Comparison of ENCODE assay signal across 8 cellular contexts in the genomic region with DNA sequence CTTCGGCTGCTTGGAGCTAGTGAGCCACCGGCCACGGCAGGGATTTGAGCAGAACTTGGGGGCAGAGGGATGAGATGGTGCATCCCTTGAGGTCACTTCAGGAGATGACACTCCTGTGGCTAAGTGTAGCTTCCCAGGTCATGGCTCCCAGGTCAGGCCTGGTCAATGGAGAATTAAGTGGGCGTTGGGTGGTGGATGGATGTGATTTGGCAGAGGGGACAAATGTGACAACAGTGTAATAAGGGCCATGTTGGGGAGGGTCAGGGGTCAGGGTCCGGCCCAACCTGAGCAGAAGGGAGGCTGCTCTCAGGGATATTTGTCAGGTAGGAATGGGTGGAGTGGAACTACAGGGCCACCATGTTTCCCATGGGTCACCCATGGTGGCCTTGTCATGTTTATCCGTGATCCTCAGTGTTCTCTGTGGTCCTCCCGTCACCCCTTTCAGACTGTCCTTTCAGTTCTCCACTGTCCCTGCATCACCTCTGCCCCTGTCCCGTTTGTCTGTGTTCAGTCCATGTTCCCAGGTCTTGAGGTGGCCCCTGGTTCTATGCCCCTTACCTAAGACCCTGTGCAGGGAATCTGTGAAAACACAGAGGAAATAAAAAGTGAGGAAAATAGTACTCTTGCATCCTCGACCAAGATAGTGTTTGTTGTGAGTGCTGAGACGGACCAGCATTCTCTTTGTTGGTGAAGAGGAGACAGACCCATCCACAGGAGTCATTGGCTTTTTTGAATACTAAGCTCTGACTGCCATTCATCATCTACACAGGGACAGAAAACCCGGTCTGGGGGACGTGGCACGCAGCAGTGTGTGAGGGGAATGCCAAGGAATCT.
DNase-seq lines count a peak whose midpoint lies in the region; TF ChIP-seq lines count a peak whose summit lies in the region.

No MANE protein-coding gene starts in this region.

- H3K79me2 ChIP-seq in SU-DHL-6 (ENCODE audit: insufficient read depth, low read length) = peaks cover 24% of the 10 kb centered on the region

- DNase-seq in GM12864 (ENCODE audit: low read depth) = no peak
- DNase-seq in fibroblast of mammary gland (ENCODE audit: low read depth) = no peak
- DNase-seq in superior temporal gyrus (ENCODE audit: extremely low spot score) = no peak
- no peak for DNase-seq in COLO668 (lab: John Stamatoyannopoulos, UW; ENCODE audit: unreplicated experiment)
- no peak for DNase-seq in effector CD8-positive, alpha-beta T cell (lab: John Stamatoyannopoulos, UW)
- no peak for DNase-seq in SHP77 treated with DMSO at 0.1 percent for 48 hours (lab: John Stamatoyannopoulos, UW)

- TF ChIP-seq CTCF in GM12864 (IDR thresholded peaks at IDR 0.05; ENCODE audit: low read depth, low read length, missing control alignments) (no peak), SU-DHL-6 (IDR thresholded peaks at IDR 0.05; ENCODE audit: insufficient read depth, low read length, poor library complexity, severe bottlenecking) (no peak), fibroblast of mammary gland (conservative IDR thresholded peaks at IDR 0.05; ENCODE audit: control insufficient read depth, insufficient read depth, low read depth, low read length) (no peak)

- no peaks in the 10 kb centered on the region for H3K9me3 ChIP-seq in SU-DHL-6 (ENCODE audit: insufficient read depth, low read length)

- no peaks in the 10 kb centered on the region for H3K27me3 ChIP-seq in SU-DHL-6 (ENCODE audit: low read length)
- peaks cover 20% of the 10 kb centered on the region for H3K27me3 ChIP-seq in rectal smooth muscle tissue (ENCODE audit: control insufficient read depth, insufficient read depth, low read length)

- no peaks in the 10 kb centered on the region for H4K20me1 ChIP-seq in SU-DHL-6 (ENCODE audit: low read depth, low read length)

- H3K27ac ChIP-seq in SU-DHL-6 (ENCODE audit: low read depth, low read length) = 0 out of 2 replicates have a peak overlapping the region, but pooled peaks have one; percentile 9
- H3K27ac ChIP-seq in rectal smooth muscle tissue (ENCODE audit: low read depth, low read length) = no peak overlapping the region

- H3K9me2 ChIP-seq in SU-DHL-6 (replicated peaks; ENCODE audit: insufficient read depth, low read length) = no peaks in the 10 kb centered on the region

- H3K9ac ChIP-seq in SU-DHL-6 (ENCODE audit: low read length) (peak overlapping the region; percentile 97), rectal smooth muscle tissue (ENCODE audit: low read length) (peak overlapping the region; percentile 96)

- no peaks in the 10 kb centered on the region for H3F3A ChIP-seq in SU-DHL-6 (ENCODE audit: insufficient read depth)

- H3K36me3 ChIP-seq in SU-DHL-6 (ENCODE audit: low read length) = no peaks in the 10 kb centered on the region
- H3K36me3 ChIP-seq in rectal smooth muscle tissue (ENCODE audit: control insufficient read depth, insufficient read depth, low read length) = peaks cover 2% of the 10 kb centered on the region

- peaks cover 16% of the 10 kb centered on the region for H3K4me1 ChIP-seq in rectal smooth muscle tissue (ENCODE audit: control insufficient read depth, insufficient read depth, low read length)

- H3K4me3 ChIP-seq in GM12864 (ENCODE audit: low read depth, low read length) (peak overlapping the region; percentile 96), SU-DHL-6 (ENCODE audit: insufficient read depth, low read length, poor library complexity, severe bottlenecking) (peak overlapping the region; percentile 84), fibroblast of mammary gland (ENCODE audit: control insufficient read depth, low read depth, low read length) (peak overlapping the region; percentile 90), rectal smooth muscle tissue (ENCODE audit: low read length) (peak overlapping the region; percentile 92)

- peak overlapping the region; percentile 91 for H3K4me2 ChIP-seq in SU-DHL-6 (ENCODE audit: low read depth, low read length, poor library complexity, severe bottlenecking)

- H2AFZ ChIP-seq in SU-DHL-6 (ENCODE audit: low read depth, low read length, severe bottlenecking) = no peak overlapping the region
